Comparison of ENCODE assay signal across 27 cellular contexts in genomic region chr11:73406131-73406530, GRCh38.
"Had no signal": no experiment of that assay in that cellular context is flagged by ENCODE, and none has a peak within 500 bp of the region (broad histone marks: within the 10 kb centered on the region; RNA-seq: fewer than 3 reads in every experiment).

No MANE protein-coding gene starts in this region.

- H3K9ac ChIP-seq: parathyroid adenoma had no signal

- H3K27me3 Mint-ChIP-seq: activated naive CD8-positive, alpha-beta T cell; effector memory CD8-positive, alpha-beta T cell; type B pancreatic cell had no signal

- H3K4me3 ChIP-seq: adrenal gland, coronary artery, heart left ventricle, mucosa of descending colon, psoas muscle, vagina had no signal

- H3K4me1 ChIP-seq: adrenal gland, parathyroid adenoma, vagina had no signal

- ATAC-seq: effector memory CD8-positive, alpha-beta T cell; heart left ventricle; mucosa of descending colon; psoas muscle had no signal

- H3K4me3 Mint-ChIP-seq: activated naive CD8-positive, alpha-beta T cell; effector memory CD8-positive, alpha-beta T cell; immature natural killer cell; nephron; type B pancreatic cell had no signal

- H3K27me3 ChIP-seq: adrenal gland, brain microvascular endothelial cell, heart left ventricle, vagina had no signal

- H3K27ac ChIP-seq: adrenal gland, brain microvascular endothelial cell, coronary artery, heart left ventricle, parathyroid adenoma, psoas muscle, vagina, VCaP had no signal

- H3K27ac Mint-ChIP-seq: activated naive CD8-positive, alpha-beta T cell; nephron; type B pancreatic cell had no signal

- H3K79me2 ChIP-seq: parathyroid adenoma had no signal

- H3K9me3 Mint-ChIP-seq: effector memory CD8-positive, alpha-beta T cell; immature natural killer cell; nephron; type B pancreatic cell had no signal

- DNase-seq: activated CD4-positive, alpha-beta T cell treated with anti-CD3 and anti-CD28 coated beads, Interleukin-2, amount 50 U/mL, for 1 hour; activated effector memory CD4-positive, alpha-beta T cell treated with Interleukin-2 at 50 U/mL for 16 hours; activated naive CD4-positive, alpha-beta T cell treated with Interleukin-2 at 50 U/mL for 16 hours; activated T-cell treated with anti-CD3 and anti-CD28 coated beads for 4 hours; brain microvascular endothelial cell; effector memory CD8-positive, alpha-beta T cell; foreskin fibroblast; heart left ventricle; hypothalamus; immature natural killer cell; kidney; mesenchymal stem cell; mucosa of descending colon; nucleus accumbens; psoas muscle; stimulated activated CD4-positive, alpha-beta T cell treated with anti-CD3 and anti-CD28 coated beads, Interleukin-15, amount 100 ng/mL, for 24 hours; stimulated activated CD4-positive, alpha-beta T cell treated with anti-CD3 and anti-CD28 coated beads, Interleukin-2, amount 100 ng/mL, for 24 hours; stimulated activated naive CD4-positive, alpha-beta T cell treated with Interleukin-2 at 50 U/mL for 16 hours; T-helper 9 cell had no signal

- H2AFZ ChIP-seq: parathyroid adenoma had no signal

- H3K9me3 ChIP-seq: adrenal gland, heart left ventricle, mucosa of descending colon, psoas muscle, vagina had no signal
